Comparison of ENCODE assay signal across 20 cellular contexts in the genomic region with DNA sequence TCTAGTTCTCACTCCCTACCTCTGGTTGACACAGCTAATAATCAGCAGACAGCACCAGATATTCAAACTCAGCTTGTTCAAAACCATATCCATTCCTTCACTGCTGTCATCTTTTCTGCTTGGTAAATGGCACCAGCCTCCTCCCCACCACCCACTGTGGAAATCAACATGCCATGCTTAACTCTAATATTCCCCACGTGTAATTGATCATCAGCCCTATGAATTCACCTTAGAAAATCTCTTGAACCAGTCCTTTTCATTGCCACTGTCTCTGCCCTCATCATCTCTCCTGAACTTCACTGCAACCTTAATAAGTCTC.
DNase-seq lines count a peak whose midpoint lies in the region; TF ChIP-seq lines count a peak whose summit lies in the region.
"Had no signal": no experiment of that assay in that cellular context is flagged by ENCODE, and none has a peak within 500 bp of the region (broad histone marks: within the 10 kb centered on the region; RNA-seq: fewer than 3 reads in every experiment).

No MANE protein-coding gene starts in this region.

- no peak for TF ChIP-seq CTCF in dorsolateral prefrontal cortex (IDR thresholded peaks at IDR 0.05 in 54 of 56, conservative IDR thresholded peaks at IDR 0.05 in 2 of 56; ENCODE audit: low read depth in 1 of 56, partially characterized antibody in 56 of 56)
- TF ChIP-seq CTCF in neural crest cell (conservative IDR thresholded peaks at IDR 0.05), result no peak

- no peaks in the 10 kb centered on the region for H3K9me3 ChIP-seq in Karpas-422 (ENCODE audit: low read length)
- H3K9me3 ChIP-seq: A549, BE2C, MG63, SJSA1 had no signal

- no peak overlapping the region for H3K9ac ChIP-seq in Karpas-422 (ENCODE audit: low read length)

- H3K27ac ChIP-seq in Karpas-422 (ENCODE audit: low read length), result peak overlapping the region; percentile 99
- H3K27ac ChIP-seq in dorsolateral prefrontal cortex, result peak overlapping the region in 56 of 59 donors; percentile 1 to 91 (median 75)
- H3K27ac ChIP-seq in substantia nigra (ENCODE audit: low read depth, low read length, poor library complexity, severe bottlenecking), result peak overlapping the region; percentile 68
- H3K27ac ChIP-seq: A549, SJSA1 had no signal

- peak overlapping the region; percentile 21 for H3K27ac Mint-ChIP-seq in neural crest cell (ENCODE audit: unreplicated experiment)

- no peaks in the 10 kb centered on the region for H3K27me3 ChIP-seq in Karpas-422 (ENCODE audit: low read length)
- no peaks in the 10 kb centered on the region for H3K27me3 ChIP-seq in dorsolateral prefrontal cortex
- H3K27me3 ChIP-seq: BE2C, MG63, SJSA1 had no signal

- peaks cover 7% of the 10 kb centered on the region for H3K36me3 Mint-ChIP-seq in neural crest cell (ENCODE audit: low read depth)

- DNase-seq in Karpas-422 (no peak), dorsolateral prefrontal cortex (no peak), neural crest cell (ENCODE audit: low read depth, low spot score) (no peak), substantia nigra (lab: John Stamatoyannopoulos, UW) (no peak), 8988T (no peak), NCI-H524 treated with DMSO at 0.1 percent for 48 hours (lab: John Stamatoyannopoulos, UW) (no peak)
- DNase-seq in activated CD8-positive, alpha-beta memory T cell treated with anti-CD3 and anti-CD28 coated beads, Interleukin-2, amount 50 U/mL, for 4 hours, result no peak
- DNase-seq: BE2C, DMS53, GDM1, GOT3, MG63, NCI-H1417, NCI-H1694 treated with DMSO at 0.1 percent for 48 hours, NCI-H2081 treated with DMSO at 0.1 percent for 48 hours, NCI-H2171 treated with DMSO at 0.1 percent for 48 hours, NCI-H526 had no signal

- no peaks in the 10 kb centered on the region for H4K20me1 ChIP-seq in Karpas-422 (ENCODE audit: insufficient read depth, low read depth, low read length)

- H3K4me3 ChIP-seq in Karpas-422 (ENCODE audit: low read length) (no peak overlapping the region), dorsolateral prefrontal cortex (peak overlapping the region in 2 of 59 donors; percentile 4 to 21)
- H3K4me3 ChIP-seq: A549, MG63, SJSA1 had no signal

- no peaks in the 10 kb centered on the region for H3K9me3 Mint-ChIP-seq in neural crest cell
- H3K9me3 Mint-ChIP-seq: IgD-negative memory B cell had no signal

- H3K79me2 ChIP-seq in Karpas-422 (ENCODE audit: low read length), result peaks cover 77% of the 10 kb centered on the region

- intact Hi-C loops in dorsolateral prefrontal cortex (cut with DNase I), result loop anchor here in 1 of 2 donors (10.0 kb wide), 1 partner anchor 114 kb away; a partner anchor contains a TSS

- no peak overlapping the region for H2AFZ ChIP-seq in Karpas-422 (ENCODE audit: low read length)

- no peaks in the 10 kb centered on the region for H3K9me2 ChIP-seq in Karpas-422 (replicated peaks; ENCODE audit: insufficient read depth, low read length)

- H3K4me1 Mint-ChIP-seq in neural crest cell, result peaks cover 12% of the 10 kb centered on the region

- peak overlapping the region; percentile 3 for H3K4me2 ChIP-seq in Karpas-422 (ENCODE audit: low read depth, low read length, poor library complexity, severe bottlenecking)
- H3K4me2 ChIP-seq: A549 had no signal

- H3K36me3 ChIP-seq in Karpas-422 (ENCODE audit: insufficient read depth, low read length), result peaks cover 26% of the 10 kb centered on the region

- H3K4me3 Mint-ChIP-seq in neural crest cell, result no peak overlapping the region

- peaks cover 94% of the 10 kb centered on the region for H3K4me1 ChIP-seq in Karpas-422 (ENCODE audit: low read length)
- H3K4me1 ChIP-seq: A549, SJSA1 had no signal

- no peaks in the 10 kb centered on the region for H3K27me3 Mint-ChIP-seq in neural crest cell (ENCODE audit: low read depth)
- H3K27me3 Mint-ChIP-seq: IgD-negative memory B cell had no signal
